Comparison of ENCODE assay signal across 9 cellular contexts in genomic region chr6:163943647-163944395, GRCh38.
DNase-seq lines count a peak whose midpoint lies in the region; ATAC-seq and TF ChIP-seq lines count a peak whose summit lies in the region.
"Had no signal": no experiment of that assay in that cellular context is flagged by ENCODE, and none has a peak within 500 bp of the region (broad histone marks: within the 10 kb centered on the region; RNA-seq: fewer than 3 reads in every experiment).

No MANE protein-coding gene starts in this region.

- no peak for TF ChIP-seq CTCF in tibial artery (IDR thresholded peaks at IDR 0.05)

- no peak overlapping the region for H3K27ac ChIP-seq in tibial artery

- peak; percentile 85 for DNase-seq in NCI-H146 (lab: John Stamatoyannopoulos, UW)
- DNase-seq in ecto neural progenitor cell (ENCODE audit: low spot score): peak; percentile 80
- peak; percentile 71 for DNase-seq in iPS-NIHi7 (ENCODE audit: extremely low spot score)
- DNase-seq in KBM-7: no peak
- no peak for DNase-seq in tibial artery
- DNase-seq: SIG-M5 had no signal

- H3K27me3 ChIP-seq in skeletal muscle satellite cell (ENCODE audit: control insufficient read depth, insufficient read depth, low read length) (peaks cover 14% of the 10 kb centered on the region), tibial artery (no peaks in the 10 kb centered on the region)

- no peak overlapping the region for H3K9ac ChIP-seq in skeletal muscle satellite cell (ENCODE audit: low read depth, low read length)

- peak overlapping the region; percentile 68 for H3K4me2 ChIP-seq in skeletal muscle satellite cell (ENCODE audit: low read length)

- H3K4me3 ChIP-seq in skeletal muscle satellite cell (ENCODE audit: low read length): no peak overlapping the region
- peak overlapping the region in 1 of 2 donors; percentile 0 for H3K4me3 ChIP-seq in tibial artery

- H3K9me3 ChIP-seq in skeletal muscle satellite cell (replicated peaks; ENCODE audit: low read length) (no peaks in the 10 kb centered on the region), tibial artery (no peaks in the 10 kb centered on the region)

- ATAC-seq in HG03139 (IDR thresholded peaks at IDR 0.05; ENCODE audit: unreplicated experiment) (no peak), HG02870 (IDR thresholded peaks at IDR 0.05; ENCODE audit: unreplicated experiment) (no peak)

- H3K4me1 ChIP-seq in skeletal muscle satellite cell (ENCODE audit: control insufficient read depth, insufficient read depth, low read length): peaks cover 9% of the 10 kb centered on the region
- peaks cover 0 to 23% (median 15%) of the 10 kb centered on the region in 4 donors for H3K4me1 ChIP-seq in tibial artery

- in situ Hi-C loops in KBM-7 (cut with MboI; ENCODE audit: low pct_unique_long_range_greater_than_20kb, low sequenced_read_pairs): no loop called here

- intact Hi-C loops in tibial artery (cut with DNase I; ENCODE audit: low total_unique reads): loop anchor here (10.0 kb wide), 1 partner anchor 769 kb away; no protein-coding TSS in a partner anchor

- H3K36me3 ChIP-seq in skeletal muscle satellite cell (ENCODE audit: insufficient read depth, low read length) (no peaks in the 10 kb centered on the region), tibial artery (no peaks in the 10 kb centered on the region)

Comparison
In these comparisons a context has a peak if more than half of its experiments do, and no peak if none do; other contexts are left out.
1. DNase-seq: peak in NCI-H146 (single experiment), ecto neural progenitor cell (single experiment) and iPS-NIHi7 (single experiment); none in KBM-7 (single experiment) and tibial artery (0 of 2).